Comparison of ENCODE assay signal across 17 cellular contexts in genomic region chr9:127263244-127263643, GRCh38. TPM values are rescaled to one million over a fixed set of nuclear protein-coding genes. Genes with fewer than 3 reads are reported as not detected.
DNase-seq lines count a peak whose midpoint lies in the region; ATAC-seq, FAIRE-seq and TF ChIP-seq lines count a peak whose summit lies in the region.
"Had no signal": no experiment of that assay in that cellular context is flagged by ENCODE, and none has a peak within 500 bp of the region (broad histone marks: within the 10 kb centered on the region; RNA-seq: fewer than 3 reads in every experiment).

No MANE protein-coding gene starts in this region.

- H3K36me3 ChIP-seq in heart left ventricle (peaks cover 0 to 2% (median 0%) of the 10 kb centered on the region in 9 donors), heart right ventricle (peaks cover 0 to 6% (median 0%) of the 10 kb centered on the region in 9 donors), muscle layer of duodenum (ENCODE audit: control insufficient read depth in 1 of 2, insufficient read depth in 2 of 2, low read length in 2 of 2) (no peaks in the 10 kb centered on the region), tibial artery (no peaks in the 10 kb centered on the region)

- H3K27me3 ChIP-seq in heart left ventricle = no peaks in the 10 kb centered on the region
- no peaks in the 10 kb centered on the region for H3K27me3 ChIP-seq in heart right ventricle
- H3K27me3 ChIP-seq in muscle layer of duodenum (ENCODE audit: low read depth, low read length) = no peaks in the 10 kb centered on the region
- H3K27me3 ChIP-seq in tibial artery = no peaks in the 10 kb centered on the region

- DNase-seq in heart left ventricle (no peak), heart right ventricle (no peak), tibial artery (no peak), D721Med (ENCODE audit: insufficient read length, low spot score) (no peak), NCI-H1105 treated with DMSO at 0.1 percent for 48 hours (lab: John Stamatoyannopoulos, UW) (no peak)
- DNase-seq: 8988T; DMS 273 treated with DMSO at 0.1 percent for 48 hours; DND-41; GM23248; HCEC 1CT; NCI-H1105; NK-92 treated with Interleukin-12 subunit alpha and Interleukin-12 subunit beta, amount 100 ng/mL, for 24 hours; Right ventricle myocardium superior had no signal

- intact Hi-C loops in heart left ventricle (cut with DNase I) = loop anchor here in 1 of 10 donors (5.0 kb wide), 1 partner anchor 54 kb away; no protein-coding TSS in a partner anchor
- intact Hi-C loops in heart right ventricle (cut with DNase I) = no loop called here
- intact Hi-C loops in tibial artery (cut with DNase I; ENCODE audit: low total_unique reads) = no loop called here

- no peak for FAIRE-seq in D721Med (lab: Jason Lieb, UNC)
- FAIRE-seq: G401.6 had no signal

- peaks cover 0 to 37% (median 12%) of the 10 kb centered on the region in 12 donors for H3K4me1 ChIP-seq in heart left ventricle
- peaks cover 0 to 46% (median 16%) of the 10 kb centered on the region in 9 donors for H3K4me1 ChIP-seq in heart right ventricle
- H3K4me1 ChIP-seq in muscle layer of duodenum (ENCODE audit: control insufficient read depth in 1 of 2, insufficient read depth in 2 of 2, low read length in 2 of 2) = peaks cover 5 to 15% of the 10 kb centered on the region in 2 donors
- peaks cover 0 to 75% (median 38%) of the 10 kb centered on the region in 4 donors for H3K4me1 ChIP-seq in tibial artery

- H3K27ac ChIP-seq in heart left ventricle (peak overlapping the region in 7 of 12 donors; percentile 8 to 79 (median 54)), heart right ventricle (peak overlapping the region in 5 of 10 donors; percentile 11 to 80 (median 76)), cingulate gyrus (ENCODE audit: low read depth, low read length) (peak overlapping the region; percentile 84), muscle layer of duodenum (ENCODE audit: low read length) (peak overlapping the region; percentile 52), tibial artery (peak overlapping the region; percentile 56 to 83)
- H3K27ac ChIP-seq: GM23248 had no signal

- no peak for TF ChIP-seq POLR2A in heart left ventricle (IDR thresholded peaks at IDR 0.05)
- TF ChIP-seq POLR2A in GM18505 (IDR thresholded peaks at IDR 0.05; ENCODE audit: borderline replicate concordance, extremely low read depth, insufficient read depth, insufficient read length) = no peak

- 92 to 95% (median 94%) methylated on average over 9 of the region's 9 CpGs for WGBS in heart left ventricle, 4 donors
- 87 to 92% methylated on average over 9 of the region's 9 CpGs for WGBS in heart right ventricle, 2 donors

- TF ChIP-seq CTCF in heart left ventricle (IDR thresholded peaks at IDR 0.05) = no peak
- no peak for TF ChIP-seq CTCF in heart right ventricle (IDR thresholded peaks at IDR 0.05)
- TF ChIP-seq CTCF in tibial artery (IDR thresholded peaks at IDR 0.05) = no peak
- no peak for TF ChIP-seq CTCF in D721Med (IDR thresholded peaks at IDR 0.05; ENCODE audit: insufficient read depth, missing control alignments)

- no peak overlapping the region for H3K4me3 ChIP-seq in heart left ventricle
- H3K4me3 ChIP-seq in heart right ventricle = no peak overlapping the region
- H3K4me3 ChIP-seq in muscle layer of duodenum (ENCODE audit: low read depth in 1 of 2, low read length in 2 of 2) = no peak overlapping the region
- H3K4me3 ChIP-seq in tibial artery = no peak overlapping the region
- H3K4me3 ChIP-seq: GM23248 had no signal

- no peaks in the 10 kb centered on the region for H3K9me3 ChIP-seq in heart left ventricle
- H3K9me3 ChIP-seq in heart right ventricle = no peaks in the 10 kb centered on the region
- H3K9me3 ChIP-seq in muscle layer of duodenum (ENCODE audit: control insufficient read depth in 1 of 2, low read length in 2 of 2) = no peaks in the 10 kb centered on the region
- H3K9me3 ChIP-seq in tibial artery = no peaks in the 10 kb centered on the region

- ATAC-seq in heart left ventricle = no peak
- ATAC-seq in heart right ventricle = no peak
- ATAC-seq in GM18505 (IDR thresholded peaks at IDR 0.05; ENCODE audit: unreplicated experiment) = no peak

RNA-seq across cellular contexts. Expression of gene GARNL3, which starts 1.3 kb away (rescaled TPM):
- total RNA-seq in heart left ventricle = 10 to 100 TPM; 11.9 to 60.4 (median 26.0) TPM
- polyA plus RNA-seq in heart left ventricle = 10 to 100 TPM in 1 of 2 donors, 1 to 10 TPM in 1; 7.1 to 14.9 TPM
- 10 to 100 TPM in 9 of 10 donors, 1 to 10 TPM in 1; 9.9 to 53.1 (median 31.6) TPM for total RNA-seq in heart right ventricle
- polyA plus RNA-seq in heart right ventricle = 10 to 100 TPM in 1 of 2 donors, 1 to 10 TPM in 1; 3.3 to 17.7 TPM
